In the genomic region with DNA sequence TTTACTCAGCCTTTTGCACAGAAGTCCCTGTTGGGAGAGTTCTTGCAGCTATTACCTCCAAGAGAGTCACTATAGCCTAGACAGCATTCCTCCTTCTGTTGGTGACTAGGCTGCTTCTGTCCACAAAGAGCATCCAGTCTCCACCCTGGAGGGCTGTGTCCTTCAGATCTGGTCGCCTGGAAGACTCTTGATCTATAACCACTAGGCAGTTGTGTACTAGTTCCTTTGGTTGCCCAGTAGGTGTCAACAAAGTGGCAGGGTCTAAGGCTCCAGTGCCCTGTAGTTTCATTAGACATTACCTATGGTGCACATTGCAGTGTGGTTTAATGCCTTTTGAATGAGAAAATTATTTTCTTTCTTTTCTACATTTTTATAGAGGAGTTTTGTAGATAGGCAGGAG, we compare ENCODE assay signal across 12 cellular contexts. TPM values are rescaled to one million over a fixed set of nuclear protein-coding genes. Genes with fewer than 3 reads are reported as not detected.
DNase-seq lines count a peak whose midpoint lies in the region; ATAC-seq, FAIRE-seq and TF ChIP-seq lines count a peak whose summit lies in the region.
"Had no signal": no experiment of that assay in that cellular context is flagged by ENCODE, and none has a peak within 500 bp of the region (broad histone marks: within the 10 kb centered on the region; RNA-seq: fewer than 3 reads in every experiment).

No MANE protein-coding gene starts in this region.

- H3K27ac ChIP-seq in RWPE2 (ENCODE audit: poor library complexity, severe bottlenecking): no peak overlapping the region

- DNase-seq in A172 (ENCODE audit: low spot score) (peak; percentile 19), GM12864 (ENCODE audit: low read depth) (no peak), RWPE2 (ENCODE audit: low spot score) (no peak), cortex of kidney (lab: John Stamatoyannopoulos, UW) (no peak), lower leg skin (ENCODE audit: low spot score in 2 of 2) (no peak), islet precursor cell (no peak), NCI-H1694 (lab: John Stamatoyannopoulos, UW) (no peak)
- DNase-seq: retina, T1000 had no signal

- H3K4me1 ChIP-seq in RWPE2 (ENCODE audit: insufficient read depth, poor library complexity, severe bottlenecking): no peaks in the 10 kb centered on the region

- no peak for TF ChIP-seq POLR2A in lower leg skin (IDR thresholded peaks at IDR 0.05)

- no peaks in the 10 kb centered on the region for H3K9me3 ChIP-seq in RWPE2 (ENCODE audit: severe bottlenecking)

- TF ChIP-seq CTCF in GM12864 (IDR thresholded peaks at IDR 0.05; ENCODE audit: low read depth, low read length, missing control alignments) (peak; percentile 14), RWPE2 (IDR thresholded peaks at IDR 0.05; ENCODE audit: poor library complexity, severe bottlenecking) (peak; percentile 12), lower leg skin (IDR thresholded peaks at IDR 0.05) (no peak)

- no peaks in the 10 kb centered on the region for H3K36me3 ChIP-seq in RWPE2 (ENCODE audit: low read depth)

- peak; percentile 40; the same call in 1 of the 3 replicates for ATAC-seq in RWPE2 (ENCODE audit: low read depth)
- ATAC-seq: activated T-helper 17 cell treated with anti-CD3 and anti-CD28 coated beads, Interleukin-2, amount 50 U/mL, for 72 hours had no signal

- peak; percentile 85 for FAIRE-seq in islet of Langerhans (lab: Jason Lieb, UNC)
- FAIRE-seq: H54 had no signal

- intact Hi-C loops in lower leg skin (cut with DNase I; ENCODE audit: low total_unique reads): no loop called here

- H3K27me3 ChIP-seq in RWPE2 (ENCODE audit: insufficient read depth, poor library complexity, severe bottlenecking): no peaks in the 10 kb centered on the region

- WGBS in lower leg skin, 2 donors: 50 to 64% methylated on average over 1 of the region's 1 CpG

- H3K4me3 ChIP-seq in GM12864 (ENCODE audit: low read depth, low read length) (no peak overlapping the region), RWPE2 (ENCODE audit: severe bottlenecking) (no peak overlapping the region), lower leg skin (ENCODE audit: low read depth, poor library complexity, severe bottlenecking) (no peak overlapping the region)

RNA-seq across cellular contexts. Expression of a gene that starts 11.3 kb away (rescaled TPM):
- 50.4 and 186 TPM in 2 replicates for total RNA-seq in A172 (2014; rRNA removed; shearing (Covaris generic))
- total RNA-seq in lower leg skin: 10 to 100 TPM in 3 of 4 donors, 1 to 10 TPM in 1; 9.3 to 27.5 (median 20.1) TPM
- total RNA-seq: activated T-helper 17 cell treated with anti-CD3 and anti-CD28 coated beads, Interleukin-2, amount 50 U/mL, for 72 hours had no signal

RNA-seq across cellular contexts. Expression of a gene that starts 51.7 kb away (rescaled TPM):
- 28.1 and 68.3 TPM in 2 replicates for total RNA-seq in A172 (2014; rRNA removed; shearing (Covaris generic))
- total RNA-seq in lower leg skin: 10 to 100 TPM; 16.3 to 44.4 (median 31.3) TPM

Comparison
In these comparisons a context has a peak if more than half of its experiments do, and no peak if none do; other contexts are left out.
1. CTCF ChIP-seq: peak in GM12864 (single experiment) and RWPE2 (single experiment); none in lower leg skin (0 of 3).